12 cellular contexts compared by ENCODE assay signal in genomic region chr20:18088298-18088697, GRCh38. TPM values are rescaled to one million over a fixed set of nuclear protein-coding genes. Genes with fewer than 3 reads are reported as not detected.
"Had no signal": no experiment of that assay in that cellular context is flagged by ENCODE, and none has a peak within 500 bp of the region (broad histone marks: within the 10 kb centered on the region; RNA-seq: fewer than 3 reads in every experiment).

No MANE protein-coding gene starts in this region.

RNA-seq across cellular contexts. Expression of gene OVOL2, which starts 30.6 kb away (rescaled TPM):
- total RNA-seq: activated B cell treated with CpG ODN at 0.5 μM for 24 hours; activated CD4-positive, alpha-beta memory T cell treated with anti-CD3 and anti-CD28 coated beads for 36 hours; activated CD4-positive, alpha-beta T cell treated with anti-CD3 and anti-CD28 coated beads for 36 hours; activated CD4-positive, alpha-beta T cell treated with anti-CD3 and anti-CD28 coated beads, Interleukin-2, amount 10 ng/mL, durations not matched to agents 24 days and 14 days; activated CD4-positive, alpha-beta T cell treated with anti-CD3 and anti-CD28 coated beads, Interleukin-2, amount 10 ng/mL, durations not matched to agents 7 days and 5 days; activated CD8-positive, alpha-beta memory T cell treated with anti-CD3 and anti-CD28 coated beads for 36 hours; activated CD8-positive, alpha-beta memory T cell treated with anti-CD3 and anti-CD28 coated beads, Interleukin-2, amount 10 ng/mL, durations not matched to agents 7 days and 5 days; activated CD8-positive, alpha-beta T cell treated with anti-CD3 and anti-CD28 coated beads for 36 hours; activated CD8-positive, alpha-beta T cell treated with anti-CD3 and anti-CD28 coated beads, Interleukin-2, amount 10 ng/mL, durations not matched to agents 7 days and 5 days; T-helper 1 cell treated with Interleukin-12 subunit alpha and Interleukin-12 subunit beta and Interleukin-4 antibody, amounts not matched to agents 30 ng/mL and 1 ng/mL, for 36 hours; T-helper 17 cell; T-helper 2 cell treated with Interferon-gamma antibody and Interleukin-4, amounts not matched to agents 100 ng/mL and 5 ng/mL, for 36 hours had no signal
